Comparison of ENCODE assay signal across 1 cellular context in genomic region chr1:85208488-85208887, GRCh38.
TF ChIP-seq lines count a peak whose summit lies in the region.

No MANE protein-coding gene starts in this region.

TF ChIP-seq in K562, 482 proteins besides CTCF, POLR2A, EP300 and RAD21:
- TF ChIP-seq BCOR (IDR thresholded peaks at IDR 0.05): peak; percentile 92
- TF ChIP-seq SMARCA5 (IDR thresholded peaks at IDR 0.05): peak; percentile 73; the same call in 1 of the 2 replicates
- TF ChIP-seq RBM25 (IDR thresholded peaks at IDR 0.05; ENCODE audit: low read depth, low read length, severe bottlenecking): peak; percentile 53
- TF ChIP-seq KDM1A (IDR thresholded peaks at IDR 0.05): peak in 1 of 2 experiments; percentile 63; a peak in 3 of 4 replicates
- TF ChIP-seq CC2D1A (IDR thresholded peaks at IDR 0.05): no peak
